Comparison of ENCODE assay signal across 25 cellular contexts in genomic region chr5:39040875-39041274, GRCh38. TPM values are rescaled to one million over a fixed set of nuclear protein-coding genes. Genes with fewer than 3 reads are reported as not detected.
A peak's percentile ranks its signal among the peaks of the same experiment; 100 is the strongest.
DNase-seq lines count a peak whose midpoint lies in the region; ATAC-seq, FAIRE-seq and TF ChIP-seq lines count a peak whose summit lies in the region.
"Had no signal": no experiment of that assay in that cellular context is flagged by ENCODE, and none has a peak within 500 bp of the region (broad histone marks: within the 10 kb centered on the region; RNA-seq: fewer than 3 reads in every experiment).

No MANE protein-coding gene starts in this region.

- no peaks in the 10 kb centered on the region for H3K4me1 ChIP-seq in right atrium auricular region

- no peak for TF ChIP-seq CTCF in right atrium auricular region (IDR thresholded peaks at IDR 0.05)

- peaks cover 30% of the 10 kb centered on the region for H3K4me1 Mint-ChIP-seq in T-helper 17 cell

- H3K4me3 ChIP-seq in right atrium auricular region = no peak overlapping the region
- H3K4me3 ChIP-seq: mucosa of descending colon had no signal

- no peaks in the 10 kb centered on the region for H3K27me3 ChIP-seq in right atrium auricular region

- DNase-seq in DMS153 (lab: John Stamatoyannopoulos, UW) = peak; percentile 14
- DNase-seq in DMS153 treated with DMSO at 0.1 percent for 48 hours (lab: John Stamatoyannopoulos, UW; ENCODE audit: unreplicated experiment) = no peak
- peak; percentile 39 for DNase-seq in Right ventricle myocardium superior
- no peak for DNase-seq in right atrium auricular region (ENCODE audit: low spot score)
- no peak for DNase-seq in T-helper 17 cell
- DNase-seq in urothelium cell line (ENCODE audit: low spot score) = no peak
- DNase-seq: 8988T; activated CD4-positive, alpha-beta T cell treated with anti-CD3 and anti-CD28 coated beads, Interleukin-2, amount 50 U/mL, for 4 hours; activated naive CD4-positive, alpha-beta T cell; head of caudate nucleus; NCI-H187; NK-92 treated with Interleukin-12 subunit alpha and Interleukin-12 subunit beta, amount 100 ng/mL, for 24 hours; SK-N-SH; stimulated activated CD4-positive, alpha-beta T cell treated with anti-CD3 and anti-CD28 coated beads, Interleukin-4, amount 100 ng/mL, for 24 hours; WERI-Rb-1 had no signal

- intact Hi-C loops in Right ventricle myocardium superior (cut with DNase I) = no loop called here

- peak; percentile 35 for FAIRE-seq in urothelium cell line (lab: Jason Lieb, UNC)
- FAIRE-seq: endothelial cell of umbilical vein had no signal

- no peak overlapping the region for H3K4me3 Mint-ChIP-seq in T-helper 17 cell
- H3K4me3 Mint-ChIP-seq: dendritic cell treated with granulocyte-macrophage colony-stimulating factor and Interleukin-4, amounts not matched to agents 40 ng/mL and 50 ng/mL, for 4 days; stimulated activated naive CD8-positive, alpha-beta T cell treated with anti-CD3 and anti-CD28 coated beads, Interleukin-15, Interleukin-2, amounts not matched to agents 100 ng/mL and 50 ng/mL, for 24 hours; T-helper 2 cell treated with Interferon-gamma antibody and Interleukin-4, amounts not matched to agents 5 μg/mL and 100 μg/mL, for 36 hours; type B pancreatic cell had no signal

- ATAC-seq in Right ventricle myocardium superior (ENCODE audit: poor library complexity) (no peak), T-helper 17 cell (no peak), HG03280 (IDR thresholded peaks at IDR 0.05; ENCODE audit: unreplicated experiment) (no peak), GM21825 (IDR thresholded peaks at IDR 0.05; ENCODE audit: unreplicated experiment) (no peak)
- ATAC-seq: left lobe of liver, mucosa of descending colon, Panc1 had no signal

- H3K27ac ChIP-seq in right atrium auricular region = no peak overlapping the region
- H3K27ac ChIP-seq: WERI-Rb-1 had no signal

- no peaks in the 10 kb centered on the region for H3K27me3 Mint-ChIP-seq in T-helper 17 cell
- H3K27me3 Mint-ChIP-seq: dendritic cell treated with granulocyte-macrophage colony-stimulating factor and Interleukin-4, amounts not matched to agents 40 ng/mL and 50 ng/mL, for 4 days; stimulated activated naive CD8-positive, alpha-beta T cell treated with anti-CD3 and anti-CD28 coated beads, Interleukin-15, Interleukin-2, amounts not matched to agents 100 ng/mL and 50 ng/mL, for 24 hours; type B pancreatic cell had no signal

- peak overlapping the region; percentile 14 for H3K27ac Mint-ChIP-seq in T-helper 17 cell
- H3K27ac Mint-ChIP-seq: dendritic cell treated with granulocyte-macrophage colony-stimulating factor and Interleukin-4, amounts not matched to agents 40 ng/mL and 50 ng/mL, for 4 days; stimulated activated naive CD8-positive, alpha-beta T cell treated with anti-CD3 and anti-CD28 coated beads, Interleukin-15, Interleukin-2, amounts not matched to agents 100 ng/mL and 50 ng/mL, for 24 hours; T-helper 2 cell treated with Interferon-gamma antibody and Interleukin-4, amounts not matched to agents 5 μg/mL and 100 μg/mL, for 36 hours; type B pancreatic cell had no signal

- no peaks in the 10 kb centered on the region for H3K9me3 ChIP-seq in right atrium auricular region
- H3K9me3 ChIP-seq in T-helper 17 cell (ENCODE audit: control insufficient read depth, low read length, poor library complexity, severe bottlenecking) = no peaks in the 10 kb centered on the region
- H3K9me3 ChIP-seq: mucosa of descending colon, SK-N-SH had no signal

- H3K36me3 Mint-ChIP-seq in T-helper 17 cell (ENCODE audit: low read depth) = peaks cover 2% of the 10 kb centered on the region

- H3K36me3 ChIP-seq in right atrium auricular region = no peaks in the 10 kb centered on the region
- H3K36me3 ChIP-seq: WERI-Rb-1 had no signal

RNA-seq across cellular contexts. Expression of gene RICTOR, which starts 33.3 kb away (rescaled TPM):
- total RNA-seq in Right ventricle myocardium superior (25.6 TPM), right atrium auricular region (10 to 100 TPM; 18.7 to 25.1 TPM), T-helper 17 cell (10 to 100 TPM; 84.8 to 88.8 TPM)

Comparison
In these comparisons a context has a peak if more than half of its experiments do, and no peak if none do; other contexts are left out.
1. DNase-seq: peak in DMS153 (single experiment) and Right ventricle myocardium superior (single experiment); none in DMS153 treated with DMSO at 0.1 percent for 48 hours (single experiment), right atrium auricular region (single experiment), T-helper 17 cell (0 of 3) and urothelium cell line (single experiment).